In the genomic region with DNA sequence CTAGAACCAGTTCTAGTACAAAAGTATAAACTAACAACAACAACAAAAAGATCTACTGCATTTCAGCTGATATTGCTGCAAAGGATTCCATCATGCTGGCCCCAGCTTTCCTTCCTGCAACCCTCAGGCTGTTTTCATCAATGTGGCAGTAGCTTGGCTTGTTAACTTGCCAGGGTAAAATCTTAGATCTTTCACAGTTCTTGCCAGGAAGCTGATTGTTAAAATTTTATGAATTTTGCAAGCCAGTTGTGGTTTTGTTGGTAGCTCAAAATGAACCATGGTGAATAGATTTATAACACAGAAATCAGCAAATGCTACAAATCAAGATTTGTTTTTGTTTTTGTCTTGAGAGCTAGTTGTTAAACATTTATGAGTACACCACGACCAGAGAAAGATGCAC, we compare ENCODE assay signal across 1 cellular context.
TF ChIP-seq lines count a peak whose summit lies in the region.

No MANE protein-coding gene starts in this region.

TF ChIP-seq in GM23338, 12 proteins besides CTCF, POLR2A, EP300 and RAD21 (continued from another document):
- TF ChIP-seq ZNF462 (CRISPR knock-in tag; IDR thresholded peaks at IDR 0.05) (no peak), STAT1 (IDR thresholded peaks at IDR 0.05; ENCODE audit: unreplicated experiment) (no peak)
- TF ChIP-seq, protein P1, sequence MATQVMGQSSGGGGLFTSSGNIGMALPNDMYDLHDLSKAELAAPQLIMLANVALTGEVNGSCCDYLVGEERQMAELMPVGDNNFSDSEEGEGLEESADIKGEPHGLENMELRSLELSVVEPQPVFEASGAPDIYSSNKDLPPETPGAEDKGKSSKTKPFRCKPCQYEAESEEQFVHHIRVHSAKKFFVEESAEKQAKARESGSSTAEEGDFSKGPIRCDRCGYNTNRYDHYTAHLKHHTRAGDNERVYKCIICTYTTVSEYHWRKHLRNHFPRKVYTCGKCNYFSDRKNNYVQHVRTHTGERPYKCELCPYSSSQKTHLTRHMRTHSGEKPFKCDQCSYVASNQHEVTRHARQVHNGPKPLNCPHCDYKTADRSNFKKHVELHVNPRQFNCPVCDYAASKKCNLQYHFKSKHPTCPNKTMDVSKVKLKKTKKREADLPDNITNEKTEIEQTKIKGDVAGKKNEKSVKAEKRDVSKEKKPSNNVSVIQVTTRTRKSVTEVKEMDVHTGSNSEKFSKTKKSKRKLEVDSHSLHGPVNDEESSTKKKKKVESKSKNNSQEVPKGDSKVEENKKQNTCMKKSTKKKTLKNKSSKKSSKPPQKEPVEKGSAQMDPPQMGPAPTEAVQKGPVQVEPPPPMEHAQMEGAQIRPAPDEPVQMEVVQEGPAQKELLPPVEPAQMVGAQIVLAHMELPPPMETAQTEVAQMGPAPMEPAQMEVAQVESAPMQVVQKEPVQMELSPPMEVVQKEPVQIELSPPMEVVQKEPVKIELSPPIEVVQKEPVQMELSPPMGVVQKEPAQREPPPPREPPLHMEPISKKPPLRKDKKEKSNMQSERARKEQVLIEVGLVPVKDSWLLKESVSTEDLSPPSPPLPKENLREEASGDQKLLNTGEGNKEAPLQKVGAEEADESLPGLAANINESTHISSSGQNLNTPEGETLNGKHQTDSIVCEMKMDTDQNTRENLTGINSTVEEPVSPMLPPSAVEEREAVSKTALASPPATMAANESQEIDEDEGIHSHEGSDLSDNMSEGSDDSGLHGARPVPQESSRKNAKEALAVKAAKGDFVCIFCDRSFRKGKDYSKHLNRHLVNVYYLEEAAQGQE (IDR thresholded peaks at IDR 0.05; ENCODE audit: unreplicated experiment), result no peak
